28 cellular contexts compared by ENCODE assay signal in genomic region chrX:135382260-135382659, GRCh38. TPM values are rescaled to one million over a fixed set of nuclear protein-coding genes. Genes with fewer than 3 reads are reported as not detected.
DNase-seq lines count a peak whose midpoint lies in the region; ATAC-seq, FAIRE-seq and TF ChIP-seq lines count a peak whose summit lies in the region.
"Had no signal": no experiment of that assay in that cellular context is flagged by ENCODE, and none has a peak within 500 bp of the region (broad histone marks: within the 10 kb centered on the region; RNA-seq: fewer than 3 reads in every experiment).

No MANE protein-coding gene starts in this region.

- TF ChIP-seq CTCF in endothelial cell of umbilical vein (IDR thresholded peaks at IDR 0.05; ENCODE audit: extremely low read depth in 1 of 2, insufficient read depth in 1 of 2, low read depth in 1 of 2, low read length in 2 of 2): no peak

- H3K4me1 Mint-ChIP-seq in activated CD4-positive, alpha-beta T cell treated with anti-CD3 and anti-CD28 coated beads, Interleukin-2, amount 10 ng/mL, durations not matched to agents 24 days and 14 days: peaks cover 33% of the 10 kb centered on the region
- peaks cover 19 to 41% (median 36%) of the 10 kb centered on the region in 4 donors for H3K4me1 Mint-ChIP-seq in CD4-positive, CD25-positive, alpha-beta regulatory T cell
- H3K4me1 Mint-ChIP-seq in activated CD4-positive, alpha-beta memory T cell treated with anti-CD3 and anti-CD28 coated beads for 36 hours (ENCODE audit: low read depth): peaks cover 47% of the 10 kb centered on the region
- H3K4me1 Mint-ChIP-seq: brain had no signal

- peak overlapping the region; percentile 66 for H3K27ac Mint-ChIP-seq in activated CD4-positive, alpha-beta T cell treated with anti-CD3 and anti-CD28 coated beads, Interleukin-2, amount 10 ng/mL, durations not matched to agents 24 days and 14 days
- H3K27ac Mint-ChIP-seq in CD4-positive, CD25-positive, alpha-beta regulatory T cell: peak overlapping the region in 2 of 3 donors; percentile 20 to 80
- H3K27ac Mint-ChIP-seq in activated CD4-positive, alpha-beta memory T cell treated with anti-CD3 and anti-CD28 coated beads for 36 hours: peak overlapping the region; percentile 39
- H3K27ac Mint-ChIP-seq: brain had no signal

- H3K4me2 ChIP-seq in endothelial cell of umbilical vein (ENCODE audit: insufficient read depth, low read length): peak overlapping the region; percentile 3
- H3K4me2 ChIP-seq: smooth muscle cell had no signal

- intact Hi-C loops in activated CD4-positive, alpha-beta T cell treated with anti-CD3 and anti-CD28 coated beads, Interleukin-2, amount 10 ng/mL, durations not matched to agents 24 days and 14 days (cut with micrococcal nuclease): loop anchor here (5.0 kb wide), 1 partner anchor 50 kb away; no protein-coding TSS in a partner anchor
- intact Hi-C loops in activated CD4-positive, alpha-beta memory T cell treated with anti-CD3 and anti-CD28 coated beads for 36 hours (cut with micrococcal nuclease): loop anchor here (5.0 kb wide), 1 partner anchor 40 kb away; the partner anchor contains the start of gene SMIM10L2A
- intact Hi-C loops in endothelial cell of umbilical vein (cut with micrococcal nuclease): loop anchor here (1.0 to 5.0 kb wide), 3 partner anchors 37 to 139 kb away; partner anchors contain the start of gene SMIM10L2A

- no peaks in the 10 kb centered on the region for H3K9me1 ChIP-seq in endothelial cell of umbilical vein (replicated peaks; ENCODE audit: control insufficient read depth, extremely low read depth, insufficient read depth, low read length)

- no peak overlapping the region for H2AFZ ChIP-seq in endothelial cell of umbilical vein (ENCODE audit: low read depth, low read length)

- H3K9me3 Mint-ChIP-seq in activated CD4-positive, alpha-beta T cell treated with anti-CD3 and anti-CD28 coated beads, Interleukin-2, amount 10 ng/mL, durations not matched to agents 24 days and 14 days: peaks cover 5% of the 10 kb centered on the region
- peaks cover 0 to 1% (median 0%) of the 10 kb centered on the region in 7 donors for H3K9me3 Mint-ChIP-seq in CD4-positive, CD25-positive, alpha-beta regulatory T cell
- H3K9me3 Mint-ChIP-seq in activated CD4-positive, alpha-beta memory T cell treated with anti-CD3 and anti-CD28 coated beads for 36 hours: no peaks in the 10 kb centered on the region

- no peak overlapping the region for H3K27ac ChIP-seq in CD4-positive, CD25-positive, alpha-beta regulatory T cell (ENCODE audit: insufficient read depth, low read length, poor library complexity, severe bottlenecking)
- peak overlapping the region; percentile 83 for H3K27ac ChIP-seq in endothelial cell of umbilical vein (ENCODE audit: insufficient read depth, low read depth, low read length)
- H3K27ac ChIP-seq: gastroesophageal sphincter, right atrium auricular region, testis had no signal

- no peaks in the 10 kb centered on the region for H4K20me1 ChIP-seq in endothelial cell of umbilical vein (replicated peaks; ENCODE audit: control insufficient read depth, extremely low read depth, insufficient read depth, low read length)

- H3K4me3 ChIP-seq in CD4-positive, CD25-positive, alpha-beta regulatory T cell (ENCODE audit: low read depth, low read length): no peak overlapping the region
- H3K4me3 ChIP-seq in endothelial cell of umbilical vein (replicated peaks in 1 of 3; ENCODE audit: insufficient read depth in 1 of 3, low read depth in 1 of 3, low read length in 3 of 3): no peak overlapping the region
- H3K4me3 ChIP-seq: gastroesophageal sphincter, right atrium auricular region, smooth muscle cell, testis had no signal

- TF ChIP-seq POLR2A in endothelial cell of umbilical vein (IDR thresholded peaks at IDR 0.05; ENCODE audit: low read depth, low read length): no peak

- DNase-seq in activated CD4-positive, alpha-beta T cell treated with anti-CD3 and anti-CD28 coated beads, Interleukin-2, amount 10 ng/mL, durations not matched to agents 24 days and 14 days: no peak
- DNase-seq in activated CD4-positive, alpha-beta T cell treated with anti-CD3 and anti-CD28 coated beads for 1 hour: no peak
- DNase-seq in CD4-positive, CD25-positive, alpha-beta regulatory T cell: peak in 1 of 3 donors; percentile 30
- no peak for DNase-seq in activated CD4-positive, alpha-beta memory T cell treated with anti-CD3 and anti-CD28 coated beads for 36 hours
- peak; percentile 79 for DNase-seq in endothelial cell of umbilical vein (ENCODE audit: low read depth, low spot score)
- no peak for DNase-seq in NCI-H1092 (lab: John Stamatoyannopoulos, UW)
- no peak for DNase-seq in HCEC 1CT
- DNase-seq: activated T-cell treated with anti-CD3 and anti-CD28 coated beads, Interleukin-2, amount 50 U/mL, for 4 hours; Karpas-422; NCI-H1417 treated with DMSO at 0.1 percent for 48 hours; NCI-H2081 treated with DMSO at 0.1 percent for 48 hours; NCI-H226; NCI-H69; stimulated activated CD4-positive, alpha-beta T cell treated with anti-CD3 and anti-CD28 coated beads, Interleukin-1b, Interleukin-23, amount 100 ng/mL, for 48 hours; stimulated activated naive CD4-positive, alpha-beta T cell treated with Interleukin-2 at 50 U/mL for 16 hours; testis had no signal

- dilution Hi-C loops in endothelial cell of umbilical vein (cut with MboI; ENCODE audit: extremely low pct_ligation_motif_present, low sequenced_read_pairs): no loop called here

- H3K27me3 ChIP-seq in CD4-positive, CD25-positive, alpha-beta regulatory T cell (ENCODE audit: control insufficient read depth, insufficient read depth, low read length): no peaks in the 10 kb centered on the region
- no peaks in the 10 kb centered on the region for H3K27me3 ChIP-seq in endothelial cell of umbilical vein (ENCODE audit: control insufficient read depth in 2 of 2, insufficient read depth in 2 of 2, low read length in 2 of 2)
- H3K27me3 ChIP-seq: gastroesophageal sphincter, right atrium auricular region, testis had no signal

- POLR2A ChIA-PET in activated CD4-positive, alpha-beta memory T cell treated with anti-CD3 and anti-CD28 coated beads for 36 hours (lab: Charles Lee): no interaction called here
- POLR2A ChIA-PET in endothelial cell of umbilical vein (lab: Charles Lee): no interaction called here

- no peaks in the 10 kb centered on the region for H3K36me3 ChIP-seq in CD4-positive, CD25-positive, alpha-beta regulatory T cell (ENCODE audit: control insufficient read depth, insufficient read depth, low read length)
- H3K36me3 ChIP-seq in endothelial cell of umbilical vein (ENCODE audit: control insufficient read depth in 2 of 2, extremely low read depth in 1 of 2, insufficient read depth in 2 of 2, low read length in 2 of 2): no peaks in the 10 kb centered on the region
- H3K36me3 ChIP-seq: gastroesophageal sphincter, right atrium auricular region had no signal

- CTCF ChIA-PET in activated CD4-positive, alpha-beta memory T cell treated with anti-CD3 and anti-CD28 coated beads for 36 hours (lab: Charles Lee): no interaction called here
- CTCF ChIA-PET in endothelial cell of umbilical vein (lab: Charles Lee): no interaction called here

- peak overlapping the region; percentile 25 for H3K9ac ChIP-seq in endothelial cell of umbilical vein (replicated peaks; ENCODE audit: extremely low read depth, insufficient read depth, low read length)

- peaks cover 37% of the 10 kb centered on the region for H3K4me1 ChIP-seq in CD4-positive, CD25-positive, alpha-beta regulatory T cell (ENCODE audit: control insufficient read depth, insufficient read depth, low read length, poor library complexity, severe bottlenecking)
- H3K4me1 ChIP-seq in endothelial cell of umbilical vein (ENCODE audit: control insufficient read depth, extremely low read depth, insufficient read depth, low read length): peaks cover 20% of the 10 kb centered on the region
- H3K4me1 ChIP-seq: gastroesophageal sphincter, right atrium auricular region, testis had no signal

- BruUV-seq in endothelial cell of umbilical vein (replicated peaks; lab: Mats Ljungman, UMichigan): no TSS peak

- H3K79me2 ChIP-seq in endothelial cell of umbilical vein (ENCODE audit: control insufficient read depth, insufficient read depth, low read length): no peaks in the 10 kb centered on the region

- ATAC-seq in CD4-positive, CD25-positive, alpha-beta regulatory T cell (ENCODE audit: low read depth in 2 of 2): no peak
- no peak for ATAC-seq in GM18858 (IDR thresholded peaks at IDR 0.05; ENCODE audit: unreplicated experiment)
- ATAC-seq: activated CD4-positive, CD25-positive, alpha-beta regulatory T cell treated with anti-CD3 and anti-CD28 coated beads, Interleukin-2, amount 50 U/mL, for 24 hours; activated T-cell treated with anti-CD3 and anti-CD28 coated beads, Interleukin-2, amount 50 U/mL, for 4 hours; gastroesophageal sphincter; HCT116; left lobe of liver had no signal

- no peaks in the 10 kb centered on the region for H3K9me3 ChIP-seq in CD4-positive, CD25-positive, alpha-beta regulatory T cell (ENCODE audit: control insufficient read depth in 2 of 2, low read length in 2 of 2)
- H3K9me3 ChIP-seq in endothelial cell of umbilical vein (replicated peaks; ENCODE audit: control insufficient read depth, insufficient read depth, low read length): no peaks in the 10 kb centered on the region
- H3K9me3 ChIP-seq: gastroesophageal sphincter, right atrium auricular region, testis had no signal

- peak; percentile 93 for FAIRE-seq in endothelial cell of umbilical vein (lab: Jason Lieb, UNC)
- FAIRE-seq: A204.1, D721Med, RCC 7860, TTC549 had no signal

- peak overlapping the region; percentile 75 for H3K4me3 Mint-ChIP-seq in activated CD4-positive, alpha-beta T cell treated with anti-CD3 and anti-CD28 coated beads, Interleukin-2, amount 10 ng/mL, durations not matched to agents 24 days and 14 days
- H3K4me3 Mint-ChIP-seq in CD4-positive, CD25-positive, alpha-beta regulatory T cell: peak overlapping the region in 1 of 4 donors; percentile 31
- H3K4me3 Mint-ChIP-seq in activated CD4-positive, alpha-beta memory T cell treated with anti-CD3 and anti-CD28 coated beads for 36 hours: no peak overlapping the region
- H3K4me3 Mint-ChIP-seq: activated T-cell treated with anti-CD3 and anti-CD28 coated beads, Interleukin-2, amount 50 U/mL, for 4 hours; brain had no signal

- no peaks in the 10 kb centered on the region for H3K27me3 Mint-ChIP-seq in activated CD4-positive, alpha-beta T cell treated with anti-CD3 and anti-CD28 coated beads, Interleukin-2, amount 10 ng/mL, durations not matched to agents 24 days and 14 days
- H3K27me3 Mint-ChIP-seq in CD4-positive, CD25-positive, alpha-beta regulatory T cell: no peaks in the 10 kb centered on the region
- no peaks in the 10 kb centered on the region for H3K27me3 Mint-ChIP-seq in activated CD4-positive, alpha-beta memory T cell treated with anti-CD3 and anti-CD28 coated beads for 36 hours

- peaks cover 1% of the 10 kb centered on the region for H3K36me3 Mint-ChIP-seq in activated CD4-positive, alpha-beta T cell treated with anti-CD3 and anti-CD28 coated beads, Interleukin-2, amount 10 ng/mL, durations not matched to agents 24 days and 14 days (ENCODE audit: low read depth)
- no peaks in the 10 kb centered on the region for H3K36me3 Mint-ChIP-seq in CD4-positive, CD25-positive, alpha-beta regulatory T cell
- no peaks in the 10 kb centered on the region for H3K36me3 Mint-ChIP-seq in activated CD4-positive, alpha-beta memory T cell treated with anti-CD3 and anti-CD28 coated beads for 36 hours
- H3K36me3 Mint-ChIP-seq: brain had no signal

RNA-seq across cellular contexts. Expression of gene ZNF449, which starts 37.7 kb away (rescaled TPM):
- 0.83 and 1.3 TPM in 2 replicates for total RNA-seq in activated CD4-positive, alpha-beta T cell treated with anti-CD3 and anti-CD28 coated beads, Interleukin-2, amount 10 ng/mL, durations not matched to agents 24 days and 14 days
- total RNA-seq in CD4-positive, CD25-positive, alpha-beta regulatory T cell: 2.2 TPM
- 1 to 10 TPM in 2 of 4 donors, under 1 TPM in 2; 0.76 to 1.4 (median 1.1) TPM for polyA plus RNA-seq in CD4-positive, CD25-positive, alpha-beta regulatory T cell
- 1 to 10 TPM; 1.5 to 2.0 TPM for total RNA-seq in activated CD4-positive, alpha-beta memory T cell treated with anti-CD3 and anti-CD28 coated beads for 36 hours
- total RNA-seq in endothelial cell of umbilical vein: 8.3 and 8.7 TPM in 2 replicates
- 2.7 and 3.4 TPM in 2 replicates for polyA plus RNA-seq in endothelial cell of umbilical vein
- 1.9 and 2.4 TPM in 2 replicates for polyA plus RNA-seq in endothelial cell of umbilical vein (2011; cell fraction: cytosol; rRNA removed)
- 17.3 and 18.1 TPM in 2 replicates for polyA plus RNA-seq in endothelial cell of umbilical vein (2011; cell fraction: nucleus; rRNA removed)
- polyA plus RNA-seq in endothelial cell of umbilical vein (2012): 4.1 and 4.7 TPM in 2 replicates
- 5.7 and 5.8 TPM in 2 replicates for polyA minus RNA-seq in endothelial cell of umbilical vein
- 0.31 TPM for polyA minus RNA-seq in endothelial cell of umbilical vein (2011; cell fraction: cytosol; rRNA and poly(A)+ RNA removed)
- 10.6 and 15.1 TPM in 2 replicates for polyA minus RNA-seq in endothelial cell of umbilical vein (2011; cell fraction: nucleus; rRNA and poly(A)+ RNA removed)

RNA-seq across cellular contexts. Expression of gene ZNF75D, which starts 38.4 kb away (rescaled TPM):
- 6.9 and 7.1 TPM in 2 replicates for total RNA-seq in activated CD4-positive, alpha-beta T cell treated with anti-CD3 and anti-CD28 coated beads, Interleukin-2, amount 10 ng/mL, durations not matched to agents 24 days and 14 days
- 15.8 TPM for total RNA-seq in CD4-positive, CD25-positive, alpha-beta regulatory T cell
- polyA plus RNA-seq in CD4-positive, CD25-positive, alpha-beta regulatory T cell: 10 to 100 TPM in 1 of 4 donors, 1 to 10 TPM in 3; 9.2 to 10.6 (median 9.3) TPM
- 1 to 10 TPM; 4.5 to 5.1 TPM for total RNA-seq in activated CD4-positive, alpha-beta memory T cell treated with anti-CD3 and anti-CD28 coated beads for 36 hours
- 5.8 and 6.9 TPM in 2 replicates for total RNA-seq in endothelial cell of umbilical vein
- 3.0 and 3.4 TPM in 2 replicates for polyA plus RNA-seq in endothelial cell of umbilical vein
- polyA plus RNA-seq in endothelial cell of umbilical vein (2011; cell fraction: cytosol; rRNA removed): 3.3 and 4.0 TPM in 2 replicates
- 21.8 and 23.3 TPM in 2 replicates for polyA plus RNA-seq in endothelial cell of umbilical vein (2011; cell fraction: nucleus; rRNA removed)
- 4.5 and 4.7 TPM in 2 replicates for polyA plus RNA-seq in endothelial cell of umbilical vein (2012)
- 6.1 and 6.5 TPM in 2 replicates for polyA minus RNA-seq in endothelial cell of umbilical vein
- 1.0 TPM for polyA minus RNA-seq in endothelial cell of umbilical vein (2011; cell fraction: cytosol; rRNA and poly(A)+ RNA removed)
- polyA minus RNA-seq in endothelial cell of umbilical vein (2011; cell fraction: nucleus; rRNA and poly(A)+ RNA removed): 15.5 and 18.8 TPM in 2 replicates

RNA-seq across cellular contexts. Expression of gene SMIM10L2A, which starts 39.5 kb away (rescaled TPM):
- 1.2 and 1.3 TPM in 2 replicates for total RNA-seq in activated CD4-positive, alpha-beta T cell treated with anti-CD3 and anti-CD28 coated beads, Interleukin-2, amount 10 ng/mL, durations not matched to agents 24 days and 14 days
- total RNA-seq in CD4-positive, CD25-positive, alpha-beta regulatory T cell: 0.42 TPM
- polyA plus RNA-seq in CD4-positive, CD25-positive, alpha-beta regulatory T cell: under 1 TPM; 0.05 to 0.39 (median 0.33) TPM
- total RNA-seq in activated CD4-positive, alpha-beta memory T cell treated with anti-CD3 and anti-CD28 coated beads for 36 hours: under 1 TPM; 0.24 to 0.31 TPM
- 0.18 and 0.24 TPM in 2 replicates for total RNA-seq in endothelial cell of umbilical vein
- polyA plus RNA-seq in endothelial cell of umbilical vein: 0.10 and 0.13 TPM in 2 replicates
- 0.04 and 0.08 TPM in 2 replicates for polyA plus RNA-seq in endothelial cell of umbilical vein (2011; cell fraction: cytosol; rRNA removed)
- polyA plus RNA-seq in endothelial cell of umbilical vein (2011; cell fraction: nucleus; rRNA removed): 0.60 and 0.61 TPM in 2 replicates
- polyA plus RNA-seq in endothelial cell of umbilical vein (2012): 0.07 and 0.11 TPM in 2 replicates
- 0.07 and 0.15 TPM in 2 replicates for polyA minus RNA-seq in endothelial cell of umbilical vein
- polyA minus RNA-seq in endothelial cell of umbilical vein (2011; cell fraction: cytosol; rRNA and poly(A)+ RNA removed): not detected
- 0.14 and 0.34 TPM in 2 replicates for polyA minus RNA-seq in endothelial cell of umbilical vein (2011; cell fraction: nucleus; rRNA and poly(A)+ RNA removed)
